8 cellular contexts compared by ENCODE assay signal in genomic region chr1:156121005-156121404, GRCh38. TPM values are rescaled to one million over a fixed set of nuclear protein-coding genes. Genes with fewer than 3 reads are reported as not detected.
DNase-seq lines count a peak whose midpoint lies in the region; ATAC-seq, FAIRE-seq and TF ChIP-seq lines count a peak whose summit lies in the region.
"Not testable (repeated sequence)": the region's sequence is repeated elsewhere in the genome, so short reads cannot be mapped to it uniquely, and the experiment has no call there.
"Had no signal": no experiment of that assay in that cellular context is flagged by ENCODE, and none has a peak within 500 bp of the region (broad histone marks: within the 10 kb centered on the region; RNA-seq: fewer than 3 reads in every experiment).

No MANE protein-coding gene starts in this region.

- TF ChIP-seq POLR2A in K562 (conservative IDR thresholded peaks at IDR 0.05); esophagus muscularis mucosa (IDR thresholded peaks at IDR 0.05; ENCODE audit: low read depth): not testable (repeated sequence)

- H3K4me2 ChIP-seq in PC-9, result peak overlapping the region; percentile 99
- H3K4me2 ChIP-seq in K562 (ENCODE audit: insufficient read depth, low read length), result peak overlapping the region; percentile 70; the same call in 1 of the 2 replicates

- H3K4me1 Mint-ChIP-seq in CD4-positive, alpha-beta T cell (ENCODE audit: low read depth), result peaks cover 47% of the 10 kb centered on the region
- H3K4me1 Mint-ChIP-seq in osteocyte (ENCODE audit: unreplicated experiment), result peaks cover 85% of the 10 kb centered on the region

- H3K4me3 ChIP-seq in PC-9 (peak overlapping the region; percentile 56; the same call in 1 of the 2 replicates), esophagus muscularis mucosa (peak overlapping the region; percentile 53 to 97 (median 83)), kidney (ENCODE audit: low read length in 2 of 2) (peak overlapping the region in 1 of 2 donors; percentile 22), stomach smooth muscle (ENCODE audit: low read length in 2 of 2) (peak overlapping the region; percentile 59 to 74)
- not testable (repeated sequence) for H3K4me3 ChIP-seq in K562

- ATAC-seq in CD4-positive, alpha-beta T cell (ENCODE audit: poor library complexity); K562: not testable (repeated sequence)

- not testable (repeated sequence) for H3K9me1 ChIP-seq in K562 (ENCODE audit: control insufficient read depth, insufficient read depth, low read length)

- CTCF ChIA-PET in CD4-positive, alpha-beta T cell (lab: Charles Lee), result interaction anchor here (10.7 kb wide), 1 partner anchor 25 kb away, joined by 101 read pairs; no protein-coding TSS in a partner anchor
- CTCF ChIA-PET in PC-9 (lab: Charles Lee), result interaction anchor here (0.7 kb wide), 1 partner anchor 20 kb away, joined by 6 read pairs; no protein-coding TSS in a partner anchor
- CTCF ChIA-PET in K562 (lab: Yijun Ruan, JAX; ENCODE audit: low intra/inter-chr PET ratio), result not testable (repeated sequence)

- DNase-seq in CD4-positive, alpha-beta T cell; PC-9; K562 (ENCODE audit: extremely low read depth in 1 of 4, low spot score in 3 of 4); esophagus muscularis mucosa (ENCODE audit: extremely low spot score); kidney; osteocyte (ENCODE audit: extremely low spot score, unreplicated experiment): not testable (repeated sequence)

- H4K20me1 ChIP-seq in PC-9 (ENCODE audit: insufficient read depth), result peaks cover 37% of the 10 kb centered on the region
- H4K20me1 ChIP-seq in K562 (replicated peaks; ENCODE audit: control insufficient read depth, insufficient read depth, low read length), result peaks cover 27% of the 10 kb centered on the region

- not testable (repeated sequence) for FAIRE-seq in K562 (lab: Jason Lieb, UNC); kidney (lab: Jason Lieb, UNC)

- H3K27ac ChIP-seq in CD4-positive, alpha-beta T cell (ENCODE audit: low read depth, low read length), result not testable (repeated sequence)
- H3K27ac ChIP-seq in PC-9 (peak overlapping the region; percentile 98), K562 (ENCODE audit: extremely low read depth, low read depth, low read length) (peak overlapping the region; percentile 99), esophagus muscularis mucosa (replicated peaks in 1 of 4) (peak overlapping the region; percentile 92 to 100 (median 96)), kidney (ENCODE audit: low read depth in 2 of 2, low read length in 2 of 2) (peak overlapping the region; percentile 51 to 59), stomach smooth muscle (ENCODE audit: low read length) (peak overlapping the region; percentile 98)

- not testable (repeated sequence) for H3K27me3 ChIP-seq in CD4-positive, alpha-beta T cell (ENCODE audit: control insufficient read depth, insufficient read depth, low read length); PC-9 (ENCODE audit: insufficient read depth, low read depth); K562 (ENCODE audit: control insufficient read depth in 2 of 2, insufficient read depth in 2 of 2, low read length in 2 of 2); esophagus muscularis mucosa; stomach smooth muscle (ENCODE audit: control insufficient read depth in 1 of 2, insufficient read depth in 2 of 2, low read length in 2 of 2)

- H3K9me2 ChIP-seq in PC-9 (ENCODE audit: insufficient read depth), result not testable (repeated sequence)

- BruUV-seq in PC-9 (replicated peaks; lab: Mats Ljungman, UMichigan); K562 (replicated peaks; lab: Mats Ljungman, UMichigan): not testable (repeated sequence)

- WGBS in K562 (ENCODE audit: insufficient coverage, low coverage, missing lambda C conversion rate), result 17% methylated on average over 3 of the region's 4 CpGs
- 36% methylated on average over 4 of the region's 4 CpGs for WGBS in esophagus muscularis mucosa

- not testable (repeated sequence) for TF ChIP-seq CTCF in CD4-positive, alpha-beta T cell (IDR thresholded peaks at IDR 0.05); PC-9 (conservative IDR thresholded peaks at IDR 0.05); K562 (IDR thresholded peaks at IDR 0.05 in 2 of 3, conservative IDR thresholded peaks at IDR 0.05 in 1 of 3; ENCODE audit: insufficient read depth in 2 of 3, low read depth in 1 of 3, low read length in 3 of 3); esophagus muscularis mucosa (IDR thresholded peaks at IDR 0.05); kidney (IDR thresholded peaks at IDR 0.05; ENCODE audit: borderline replicate concordance, extremely low read depth, insufficient read depth); osteocyte (IDR thresholded peaks at IDR 0.05)

- peaks cover 19% of the 10 kb centered on the region for H3K27me3 Mint-ChIP-seq in CD4-positive, alpha-beta T cell
- H3K27me3 Mint-ChIP-seq in osteocyte (ENCODE audit: unreplicated experiment), result not testable (repeated sequence)

- not testable (repeated sequence) for TF ChIP-seq RAD21 in K562 (CRISPR knock-in tag; conservative IDR thresholded peaks at IDR 0.05 in 1 of 2, IDR thresholded peaks at IDR 0.05 in 1 of 2)

- TF ChIP-seq EP300 in K562 (IDR thresholded peaks at IDR 0.05; ENCODE audit: low read length); esophagus muscularis mucosa (IDR thresholded peaks at IDR 0.05): not testable (repeated sequence)

- in situ Hi-C loops in K562 (cut with MboI), result not testable (repeated sequence)

- H3K4me3 Mint-ChIP-seq in CD4-positive, alpha-beta T cell, result not testable (repeated sequence)
- H3K4me3 Mint-ChIP-seq in osteocyte (ENCODE audit: unreplicated experiment), result peak overlapping the region; percentile 61

- POLR2A ChIA-PET in CD4-positive, alpha-beta T cell (lab: Charles Lee); PC-9 (lab: Charles Lee; ENCODE audit: unreplicated experiment): not testable (repeated sequence)
- POLR2A ChIA-PET in K562 (lab: Yijun Ruan, JAX), result interaction anchor here (0.6 to 8.5 kb wide), 4 partner anchors 8 to 56 kb away, joined by 3 to 164 read pairs (median 33); no protein-coding TSS in a partner anchor

- H3K36me3 ChIP-seq in PC-9 (ENCODE audit: low read depth) (peaks cover 16% of the 10 kb centered on the region; the same call in 1 of the 2 replicates), K562 (ENCODE audit: control insufficient read depth, insufficient read depth, low read length) (peaks cover 27% of the 10 kb centered on the region; the same call in 2 of the 3 replicates), esophagus muscularis mucosa (peaks cover 0 to 19% (median 0%) of the 10 kb centered on the region in 4 donors)
- not testable (repeated sequence) for H3K36me3 ChIP-seq in kidney (ENCODE audit: control insufficient read depth in 1 of 2, insufficient read depth in 2 of 2, low read length in 2 of 2); stomach smooth muscle (ENCODE audit: control insufficient read depth in 2 of 2, insufficient read depth in 2 of 2, low read length in 2 of 2)

- H3K79me2 ChIP-seq in PC-9 (ENCODE audit: low read depth) (peaks cover 89% of the 10 kb centered on the region), K562 (ENCODE audit: control insufficient read depth, insufficient read depth, low read length) (peaks cover 98% of the 10 kb centered on the region)

- H3K4me1 ChIP-seq in PC-9 (replicated peaks; ENCODE audit: insufficient read depth) (peaks cover 95% of the 10 kb centered on the region), K562 (replicated peaks in 1 of 2; ENCODE audit: control insufficient read depth in 2 of 2, insufficient read depth in 2 of 2, low read length in 2 of 2) (peaks cover 70 to 80% of the 10 kb centered on the region in 2 experiments), esophagus muscularis mucosa (peaks cover 82 to 98% (median 97%) of the 10 kb centered on the region in 4 donors), kidney (ENCODE audit: control insufficient read depth in 1 of 2, insufficient read depth in 1 of 2, low read depth in 1 of 2, low read length in 2 of 2) (peaks cover 51 to 63% of the 10 kb centered on the region in 2 donors), stomach smooth muscle (ENCODE audit: control insufficient read depth, insufficient read depth, low read length) (peaks cover 86% of the 10 kb centered on the region)

- H3K27ac Mint-ChIP-seq in CD4-positive, alpha-beta T cell, result peak overlapping the region; percentile 51
- peak overlapping the region; percentile 99 for H3K27ac Mint-ChIP-seq in osteocyte (ENCODE audit: unreplicated experiment)

- H3K9ac ChIP-seq in K562 (ENCODE audit: insufficient read depth in 1 of 2, low read depth in 2 of 2, low read length in 2 of 2) (peak overlapping the region; percentile 10 to 12; a peak in 2 of 4 replicates), kidney (ENCODE audit: low read length in 2 of 2) (peak overlapping the region in 1 of 2 donors; percentile 59), stomach smooth muscle (ENCODE audit: low read length in 2 of 2) (peak overlapping the region; percentile 20 to 55)

- not testable (repeated sequence) for H3K9me3 Mint-ChIP-seq in CD4-positive, alpha-beta T cell; osteocyte (ENCODE audit: unreplicated experiment)

- not testable (repeated sequence) for H3K36me3 Mint-ChIP-seq in CD4-positive, alpha-beta T cell (ENCODE audit: low read depth)
- peaks cover 15% of the 10 kb centered on the region for H3K36me3 Mint-ChIP-seq in osteocyte (ENCODE audit: unreplicated experiment)

- not testable (repeated sequence) for H3K9me3 ChIP-seq in CD4-positive, alpha-beta T cell (ENCODE audit: control insufficient read depth, low read length); PC-9 (ENCODE audit: insufficient read depth, low read depth); K562 (replicated peaks; ENCODE audit: control insufficient read depth, insufficient read depth, low read depth, low read length); esophagus muscularis mucosa; kidney (ENCODE audit: control insufficient read depth in 1 of 2, low read length in 2 of 2); stomach smooth muscle (ENCODE audit: control insufficient read depth in 2 of 2, low read length in 2 of 2)

- H2AFZ ChIP-seq in PC-9; K562 (ENCODE audit: low read depth, low read length): not testable (repeated sequence)

- peaks cover 92% of the 10 kb centered on the region for H3F3A ChIP-seq in PC-9 (ENCODE audit: insufficient read depth, low read depth)

- intact Hi-C loops in CD4-positive, alpha-beta T cell (cut with DNase I, micrococcal nuclease); esophagus muscularis mucosa (cut with DNase I); kidney (cut with DNase I): not testable (repeated sequence)
- intact Hi-C loops in PC-9 (cut with micrococcal nuclease; ENCODE audit: unreplicated experiment) (loop anchor here (10.0 kb wide), 1 partner anchor 384 kb away; the partner anchor contains the start of gene MEF2D), K562 (cut with micrococcal nuclease) (loop anchor here (10.0 kb wide), 1 partner anchor 186 kb away; the partner anchor contains the start of gene KHDC4)

RNA-seq across cellular contexts. Expression of gene LMNA, which starts 6.5 kb away (rescaled TPM):
- total RNA-seq in CD4-positive, alpha-beta T cell, result 100 to 1,000 TPM; 435 to 455 TPM
- 569 and 580 TPM in 2 replicates for total RNA-seq in PC-9 (2021)
- 84.8 and 209 TPM in 2 replicates for total RNA-seq in K562 (2011; cell fraction: chromatin; rRNA removed; ENCODE audit: low replicate concordance)
- total RNA-seq in K562 (2011; cell fraction: nucleolus; rRNA removed), result 154 and 172 TPM in 2 replicates
- total RNA-seq in K562 (2011; cell fraction: nucleoplasm; rRNA removed), result 95.4 and 117 TPM in 2 replicates
- 250 and 267 TPM in 2 replicates for total RNA-seq in K562 (2014; rRNA removed)
- 41.3 and 44.0 TPM in 2 replicates for total RNA-seq in K562 (2014; rRNA removed; fragmentation: Illumina TruSeq; extraction: Trizol)
- total RNA-seq in K562 (2015; rRNA removed; fragmentation: Illumina TruSeq; extraction: Trizol), result 89.1 and 97.7 TPM in 2 replicates
- total RNA-seq in K562 (2021), result 347 and 354 TPM in 2 replicates
- polyA plus RNA-seq in K562 (2011; rRNA removed), result 88.2 and 129 TPM in 2 replicates
- 116 and 274 TPM in 2 replicates for polyA plus RNA-seq in K562 (2011; cell fraction: cytosol; rRNA removed)
- polyA plus RNA-seq in K562 (2011; cell fraction: nucleus; rRNA removed), result 154 and 164 TPM in 2 replicates
- 193 TPM in 2 replicates for polyA plus RNA-seq in K562 (2012)
- polyA plus RNA-seq in K562 (2014; fragmentation: Illumina TruSeq; extraction: Trizol), result 77.1 and 104 TPM in 2 replicates
- polyA plus RNA-seq in K562 (2014; fragmentation: Nextera tagmentation; extraction: Ambion mirVana), result 1 to 10 TPM in 1 of 2 experiments, under 1 TPM in 1; 1.00 to 4.5 TPM
- polyA plus RNA-seq in K562 (2014; rRNA removed), result 123 and 166 TPM in 2 replicates
- polyA minus RNA-seq in K562 (2011; rRNA and poly(A)+ RNA removed), result 104 and 109 TPM in 2 replicates
- polyA minus RNA-seq in K562 (2011; cell fraction: cytosol; rRNA and poly(A)+ RNA removed), result 151 and 176 TPM in 2 replicates
- 47.4 and 69.6 TPM in 2 replicates for polyA minus RNA-seq in K562 (2011; cell fraction: nucleus; rRNA and poly(A)+ RNA removed)
- 100 to 1,000 TPM; 311 to 589 (median 380) TPM for total RNA-seq in esophagus muscularis mucosa
- 384 TPM for total RNA-seq in kidney
- 145 TPM for polyA plus RNA-seq in kidney (ENCODE audit: insufficient read depth, low read depth, low replicate concordance)
- 733 and 792 TPM in 2 replicates for total RNA-seq in osteocyte

RNA-seq across cellular contexts. Expression of gene SEMA4A, which starts 32.4 kb away (rescaled TPM):
- 10 to 100 TPM in 1 of 2 experiments, 1 to 10 TPM in 1; 9.4 to 10.1 TPM for total RNA-seq in CD4-positive, alpha-beta T cell
- total RNA-seq in PC-9 (2021) (16.2 and 19.1 TPM in 2 replicates), K562 (2014; rRNA removed) (0.45 and 0.49 TPM in 2 replicates), K562 (2014; rRNA removed; fragmentation: Illumina TruSeq; extraction: Trizol) (0.38 and 0.40 TPM in 2 replicates), K562 (2015; rRNA removed; fragmentation: Illumina TruSeq; extraction: Trizol) (0.40 and 0.72 TPM in 2 replicates), K562 (2021) (1.4 and 1.9 TPM in 2 replicates), esophagus muscularis mucosa (1 to 10 TPM; 1.7 to 4.1 (median 2.6) TPM), kidney (45.9 TPM), osteocyte (1.6 and 1.8 TPM in 2 replicates)
- total RNA-seq in K562 (2011; cell fraction: chromatin; rRNA removed; ENCODE audit: low replicate concordance), result 2.6 and 4.3 TPM in 2 replicates
- total RNA-seq in K562 (2011; cell fraction: nucleolus; rRNA removed), result 3.5 and 4.1 TPM in 2 replicates
- total RNA-seq in K562 (2011; cell fraction: nucleoplasm; rRNA removed), result 3.1 and 4.4 TPM in 2 replicates
- polyA plus RNA-seq in K562 (2011; rRNA removed) (1.7 and 3.2 TPM in 2 replicates), K562 (2014; fragmentation: Illumina TruSeq; extraction: Trizol) (0.79 and 1.1 TPM in 2 replicates), K562 (2014; fragmentation: Nextera tagmentation; extraction: Ambion mirVana) (under 1 TPM; 0.04 to 0.06 TPM), K562 (2014; rRNA removed) (1.0 and 1.5 TPM in 2 replicates), kidney (ENCODE audit: insufficient read depth, low read depth, low replicate concordance) (16.4 TPM)
- polyA plus RNA-seq in K562 (2011; cell fraction: cytosol; rRNA removed), result 2.0 and 2.8 TPM in 2 replicates
- polyA plus RNA-seq in K562 (2011; cell fraction: nucleus; rRNA removed), result 15.5 and 18.8 TPM in 2 replicates
- polyA plus RNA-seq in K562 (2012), result 0.77 and 2.6 TPM in 2 replicates
- polyA minus RNA-seq in K562 (2011; rRNA and poly(A)+ RNA removed), result 0.53 and 0.96 TPM in 2 replicates
- 1.7 and 2.1 TPM in 2 replicates for polyA minus RNA-seq in K562 (2011; cell fraction: cytosol; rRNA and poly(A)+ RNA removed)
- polyA minus RNA-seq in K562 (2011; cell fraction: nucleus; rRNA and poly(A)+ RNA removed), result 1.3 and 2.0 TPM in 2 replicates

RNA-seq across cellular contexts. Expression of gene MEX3A, which starts 38.7 kb away (rescaled TPM):
- total RNA-seq in CD4-positive, alpha-beta T cell, result under 1 TPM; 0.27 to 0.36 TPM
- total RNA-seq in PC-9 (2021) (6.6 and 7.2 TPM in 2 replicates), K562 (2014; rRNA removed) (7.3 and 8.0 TPM in 2 replicates), K562 (2014; rRNA removed; fragmentation: Illumina TruSeq; extraction: Trizol) (4.2 and 4.4 TPM in 2 replicates), K562 (2015; rRNA removed; fragmentation: Illumina TruSeq; extraction: Trizol) (4.7 and 5.1 TPM in 2 replicates), K562 (2021) (13.7 and 14.5 TPM in 2 replicates), esophagus muscularis mucosa (1 to 10 TPM in 1 of 4 donors, under 1 TPM in 3; under 0.01 to 1.6 (median 0.66) TPM), kidney (1.7 TPM), osteocyte (19.8 and 20.7 TPM in 2 replicates)
- total RNA-seq in K562 (2011; cell fraction: chromatin; rRNA removed; ENCODE audit: low replicate concordance), result 4.5 and 10.4 TPM in 2 replicates
- 5.4 and 5.8 TPM in 2 replicates for total RNA-seq in K562 (2011; cell fraction: nucleolus; rRNA removed)
- total RNA-seq in K562 (2011; cell fraction: nucleoplasm; rRNA removed), result 5.7 and 7.9 TPM in 2 replicates
- polyA plus RNA-seq in K562 (2011; rRNA removed) (5.2 and 9.0 TPM in 2 replicates), K562 (2014; fragmentation: Illumina TruSeq; extraction: Trizol) (9.2 and 10.1 TPM in 2 replicates), K562 (2014; fragmentation: Nextera tagmentation; extraction: Ambion mirVana) (under 1 TPM; 0.36 to 0.37 TPM), K562 (2014; rRNA removed) (8.7 and 11.0 TPM in 2 replicates), kidney (ENCODE audit: insufficient read depth, low read depth, low replicate concordance) (1.0 TPM)
- 11.1 and 12.3 TPM in 2 replicates for polyA plus RNA-seq in K562 (2011; cell fraction: cytosol; rRNA removed)
- 14.4 and 17.6 TPM in 2 replicates for polyA plus RNA-seq in K562 (2011; cell fraction: nucleus; rRNA removed)
- polyA plus RNA-seq in K562 (2012), result 3.8 and 8.5 TPM in 2 replicates
- polyA minus RNA-seq in K562 (2011; rRNA and poly(A)+ RNA removed), result 5.8 and 6.9 TPM in 2 replicates
- 10.8 and 15.0 TPM in 2 replicates for polyA minus RNA-seq in K562 (2011; cell fraction: cytosol; rRNA and poly(A)+ RNA removed)
- polyA minus RNA-seq in K562 (2011; cell fraction: nucleus; rRNA and poly(A)+ RNA removed), result 2.6 and 5.0 TPM in 2 replicates
- polyA plus RNA-seq: immature natural killer cell had no signal
